Comparison of ENCODE assay signal across 15 cellular contexts in the genomic region with DNA sequence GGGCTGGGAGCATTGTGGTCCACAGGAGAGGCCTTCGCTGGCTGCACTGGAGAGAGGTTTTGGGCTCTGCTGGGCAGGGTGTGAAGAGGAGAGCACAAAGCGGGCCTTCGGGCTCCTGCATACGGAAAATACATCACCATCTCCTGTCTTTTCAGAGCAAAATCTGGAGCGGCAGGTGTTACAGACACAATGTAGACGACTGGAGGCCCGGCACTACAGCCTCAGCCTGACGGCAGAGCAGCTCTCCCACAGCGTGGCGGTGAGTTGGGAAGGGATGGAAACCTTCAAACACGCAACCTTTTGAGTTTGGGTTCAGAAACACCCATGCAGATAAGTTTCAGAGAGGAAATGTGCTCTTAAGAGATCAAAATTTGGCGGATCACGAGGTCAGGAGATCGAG. TPM values are rescaled to one million over a fixed set of nuclear protein-coding genes. Genes with fewer than 3 reads are reported as not detected.
"Had no signal": no experiment of that assay in that cellular context is flagged by ENCODE, and none has a peak within 500 bp of the region (broad histone marks: within the 10 kb centered on the region; RNA-seq: fewer than 3 reads in every experiment).

No MANE protein-coding gene starts in this region.

- DNase-seq: activated CD8-positive, alpha-beta T cell treated with anti-CD3 and anti-CD28 coated beads for 36 hours; erythroblast; gastrocnemius medialis; naive B cell; stimulated activated CD4-positive, alpha-beta T cell treated with anti-CD3 and anti-CD28 coated beads, Interleukin-4, amount 100 ng/mL, for 4 hours; stimulated activated CD8-positive, alpha-beta memory T cell treated with anti-CD3 and anti-CD28 coated beads, Interleukin-4, amount 100 ng/mL, for 48 hours; upper lobe of left lung had no signal

- H3K27ac ChIP-seq: ascending aorta, gastrocnemius medialis, neutrophil, suprapubic skin, upper lobe of left lung, VCaP had no signal

- H3K4me3 Mint-ChIP-seq: activated CD8-positive, alpha-beta T cell treated with anti-CD3 and anti-CD28 coated beads for 36 hours; activated T-helper 1 cell treated with anti-CD3 and anti-CD28 coated beads, Interleukin-12 subunit alpha, Interleukin-12 subunit beta, Interleukin-2, Interleukin-4 antibody, amounts not matched to agents 30 ng/mL and 10 ng/mL and 1 ng/mL, durations not matched to agents 14 hours and 24 hours and 36 hours; stimulated activated naive CD8-positive, alpha-beta T cell treated with anti-CD3 and anti-CD28 coated beads, Interleukin-15, Interleukin-2, amounts not matched to agents 100 ng/mL and 50 ng/mL, for 24 hours had no signal

- FAIRE-seq: bronchial epithelial cell, islet of Langerhans had no signal

- H3K27ac Mint-ChIP-seq: activated CD8-positive, alpha-beta T cell treated with anti-CD3 and anti-CD28 coated beads for 36 hours; activated T-helper 1 cell treated with anti-CD3 and anti-CD28 coated beads, Interleukin-12 subunit alpha, Interleukin-12 subunit beta, Interleukin-2, Interleukin-4 antibody, amounts not matched to agents 30 ng/mL and 10 ng/mL and 1 ng/mL, durations not matched to agents 14 hours and 24 hours and 36 hours; stimulated activated naive CD8-positive, alpha-beta T cell treated with anti-CD3 and anti-CD28 coated beads, Interleukin-15, Interleukin-2, amounts not matched to agents 100 ng/mL and 50 ng/mL, for 24 hours had no signal

- H3K9me3 ChIP-seq: ascending aorta, gastrocnemius medialis, neutrophil, suprapubic skin, upper lobe of left lung had no signal

- H3K9me3 Mint-ChIP-seq: activated CD8-positive, alpha-beta T cell treated with anti-CD3 and anti-CD28 coated beads for 36 hours; activated T-helper 1 cell treated with anti-CD3 and anti-CD28 coated beads, Interleukin-12 subunit alpha, Interleukin-12 subunit beta, Interleukin-2, Interleukin-4 antibody, amounts not matched to agents 30 ng/mL and 10 ng/mL and 1 ng/mL, durations not matched to agents 14 hours and 24 hours and 36 hours; naive B cell; stimulated activated naive CD8-positive, alpha-beta T cell treated with anti-CD3 and anti-CD28 coated beads, Interleukin-15, Interleukin-2, amounts not matched to agents 100 ng/mL and 50 ng/mL, for 24 hours had no signal

- H3K27me3 Mint-ChIP-seq: activated CD8-positive, alpha-beta T cell treated with anti-CD3 and anti-CD28 coated beads for 36 hours; naive B cell; stimulated activated naive CD8-positive, alpha-beta T cell treated with anti-CD3 and anti-CD28 coated beads, Interleukin-15, Interleukin-2, amounts not matched to agents 100 ng/mL and 50 ng/mL, for 24 hours had no signal

- H3K27me3 ChIP-seq: ascending aorta, gastrocnemius medialis, neutrophil, suprapubic skin, upper lobe of left lung had no signal

- H3K4me3 ChIP-seq: ascending aorta, gastrocnemius medialis, suprapubic skin, upper lobe of left lung had no signal

RNA-seq across cellular contexts. Expression of a gene that starts 17.9 kb away (rescaled TPM):
- total RNA-seq: ascending aorta had no signal
